1 cellular context compared by ENCODE assay signal in genomic region chr18:31684279-31685096, GRCh38.
TF ChIP-seq lines count a peak whose summit lies in the region.

Gene B4GALT6, minus strand, starts transcription at chr18:31684581. Its CDS starts 155 bp downstream, at chr18:31684426.

TF ChIP-seq in WTC11, 78 proteins besides CTCF, POLR2A, EP300 and RAD21 (continued from another document):
- TF ChIP-seq ARID4B (CRISPR knock-in tag; IDR thresholded peaks at IDR 0.05; ENCODE audit: borderline replicate concordance): no peak
- no peak for TF ChIP-seq ZNF263 (CRISPR knock-in tag; IDR thresholded peaks at IDR 0.05; ENCODE audit: low read depth)
